Comparison of ENCODE assay signal across 1 cellular context in the genomic region with DNA sequence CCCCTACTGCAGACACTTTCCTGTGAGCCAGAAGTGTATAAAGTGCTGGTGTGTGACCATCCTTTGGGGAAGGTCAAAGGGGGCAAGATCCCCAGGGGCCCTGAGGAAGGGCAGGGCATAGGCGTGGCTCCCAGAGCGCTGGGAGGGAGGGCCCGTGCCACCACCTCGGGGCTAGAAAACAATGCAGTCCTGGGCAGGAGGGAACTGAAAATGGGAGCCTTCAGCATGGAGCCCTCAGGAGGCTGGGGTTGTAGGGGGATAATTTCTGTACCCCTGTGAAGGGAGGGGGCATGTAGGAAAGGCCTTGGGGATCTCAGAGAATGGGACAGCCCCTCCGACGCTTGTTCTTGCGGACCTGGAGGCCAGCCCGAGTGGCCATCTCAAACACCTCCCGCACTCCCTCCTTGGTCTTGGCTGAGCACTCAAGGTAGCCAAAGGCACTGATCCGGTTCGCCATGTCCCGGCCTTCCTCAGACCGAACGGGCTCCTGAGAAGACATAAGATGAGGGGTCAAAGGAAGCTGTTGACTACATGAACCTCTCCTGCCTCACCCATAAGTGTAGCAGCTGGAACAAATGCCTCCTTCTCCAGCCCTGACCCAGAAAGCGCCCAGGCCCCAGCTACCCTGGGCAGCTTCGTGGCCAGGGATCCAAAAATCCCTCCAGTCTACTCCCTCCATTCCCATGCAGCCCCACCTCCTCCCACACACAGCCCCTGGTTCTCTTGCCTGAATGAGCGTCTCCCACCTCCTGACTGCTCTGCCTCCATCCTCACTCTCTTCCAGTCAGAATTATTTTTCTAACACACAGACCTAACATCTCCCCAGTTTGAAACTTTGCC.
A peak's percentile ranks its signal among the peaks of the same experiment; 100 is the strongest.
TF ChIP-seq lines count a peak whose summit lies in the region.

No MANE protein-coding gene starts in this region.

TF ChIP-seq in K562, 482 proteins besides CTCF, POLR2A, EP300 and RAD21 (continued from another document and continues in another):
- TF ChIP-seq HOXB6 (CRISPR knock-in tag; IDR thresholded peaks at IDR 0.05; ENCODE audit: borderline replicate concordance) (0 out of 2 replicates have a peak, but pooled peaks have one; percentile 6), ZNF764 (CRISPR knock-in tag; IDR thresholded peaks at IDR 0.05; ENCODE audit: low read depth) (no peak), TFAM (CRISPR knock-in tag; conservative IDR thresholded peaks at IDR 0.05) (no peak), ZNF76 (CRISPR knock-in tag; IDR thresholded peaks at IDR 0.05; ENCODE audit: borderline replicate concordance) (no peak), PHTF2 (CRISPR knock-in tag; IDR thresholded peaks at IDR 0.05) (no peak), ZNF232 (CRISPR knock-in tag; IDR thresholded peaks at IDR 0.05) (no peak), SNRNP70 (optimal IDR thresholded peaks at IDR 0.05; ENCODE audit: low read depth, low read length) (no peak), PHB2 (IDR thresholded peaks at IDR 0.05; ENCODE audit: low read depth) (no peak), YY1 (IDR thresholded peaks at IDR 0.05; ENCODE audit: borderline replicate concordance in 1 of 3, control insufficient read depth in 1 of 3, extremely low read depth in 1 of 3, insufficient read depth in 3 of 3, insufficient read length in 1 of 3, insufficient replicate concordance in 2 of 3, low read depth in 1 of 3, low read length in 2 of 3) (no peak), RUNX1 (IDR thresholded peaks at IDR 0.05; ENCODE audit: low read depth) (no peak), ZFX (CRISPR knock-in tag; IDR thresholded peaks at IDR 0.05) (peak; percentile 9; the same call in 1 of the 2 replicates), POLR2H (tag; IDR thresholded peaks at IDR 0.05; ENCODE audit: low read depth) (0 out of 2 replicates have a peak, but pooled peaks have one; percentile 6), ZNF124 (CRISPR knock-in tag; IDR thresholded peaks at IDR 0.05) (no peak), ZSCAN32 (CRISPR knock-in tag; IDR thresholded peaks at IDR 0.05) (no peak), ZNF3 (CRISPR knock-in tag; IDR thresholded peaks at IDR 0.05) (no peak), C11orf30 (IDR thresholded peaks at IDR 0.05; ENCODE audit: low read depth) (no peak), HNRNPK (IDR thresholded peaks at IDR 0.05; ENCODE audit: low read depth, low read length, poor library complexity, severe bottlenecking) (no peak), SMAD3 (CRISPR knock-in tag; conservative IDR thresholded peaks at IDR 0.05) (no peak), RFX7 (CRISPR knock-in tag; IDR thresholded peaks at IDR 0.05) (no peak), RBM22 (IDR thresholded peaks at IDR 0.05; ENCODE audit: low read depth, low read length, poor library complexity, severe bottlenecking) (peak; percentile 67), PTBP1 (IDR thresholded peaks at IDR 0.05; ENCODE audit: low read depth, low read length) (no peak), ARHGAP35 (IDR thresholded peaks at IDR 0.05; ENCODE audit: partially characterized antibody) (peak; percentile 29), HNRNPLL (IDR thresholded peaks at IDR 0.05; ENCODE audit: low read depth, low read length, poor library complexity, severe bottlenecking) (no peak), ILF3 (IDR thresholded peaks at IDR 0.05; ENCODE audit: borderline replicate concordance) (no peak), ZBTB1 (CRISPR knock-in tag; IDR thresholded peaks at IDR 0.05; ENCODE audit: borderline replicate concordance, low read depth) (no peak), IFI16 (CRISPR knock-in tag; IDR thresholded peaks at IDR 0.05) (no peak), NONO (IDR thresholded peaks at IDR 0.05; ENCODE audit: low read depth in 2 of 2, low read length in 1 of 2) (no peak), NFRKB (IDR thresholded peaks at IDR 0.05; ENCODE audit: low read depth) (0 out of 2 replicates have a peak, but pooled peaks have one; percentile 14), ZNF561 (CRISPR knock-in tag; conservative IDR thresholded peaks at IDR 0.05) (0 out of 2 replicates have a peak, but pooled peaks have one; percentile 11), TAF15 (IDR thresholded peaks at IDR 0.05; ENCODE audit: low read depth, low read length) (no peak), SMARCC2 (IDR thresholded peaks at IDR 0.05; ENCODE audit: low read depth) (no peak), RBFOX2 (IDR thresholded peaks at IDR 0.05; ENCODE audit: low read depth, low read length) (peak; percentile 73), MAZ (CRISPR knock-in tag; conservative IDR thresholded peaks at IDR 0.05 in 1 of 2, IDR thresholded peaks at IDR 0.05 in 1 of 2) (no peak), ATF1 (CRISPR knock-in tag; IDR thresholded peaks at IDR 0.05) (no peak), ATF1 (tag; IDR thresholded peaks at IDR 0.05) (no peak), KDM5B (IDR thresholded peaks at IDR 0.05; ENCODE audit: insufficient replicate concordance, low read depth, low read length) (peak; percentile 29), FOXK2 (conservative IDR thresholded peaks at IDR 0.05 in 1 of 2, IDR thresholded peaks at IDR 0.05 in 1 of 2; ENCODE audit: low read depth in 2 of 2) (no peak), CBX5 (IDR thresholded peaks at IDR 0.05; ENCODE audit: borderline replicate concordance, low read depth) (no peak), LCOR (CRISPR knock-in tag; IDR thresholded peaks at IDR 0.05) (no peak), NR2F6 (CRISPR knock-in tag; IDR thresholded peaks at IDR 0.05) (no peak), NFYB (IDR thresholded peaks at IDR 0.05; ENCODE audit: extremely low read depth, insufficient read length) (no peak), ZNF79 (CRISPR knock-in tag; IDR thresholded peaks at IDR 0.05; ENCODE audit: low read depth) (no peak)
- TF ChIP-seq, protein P1, sequence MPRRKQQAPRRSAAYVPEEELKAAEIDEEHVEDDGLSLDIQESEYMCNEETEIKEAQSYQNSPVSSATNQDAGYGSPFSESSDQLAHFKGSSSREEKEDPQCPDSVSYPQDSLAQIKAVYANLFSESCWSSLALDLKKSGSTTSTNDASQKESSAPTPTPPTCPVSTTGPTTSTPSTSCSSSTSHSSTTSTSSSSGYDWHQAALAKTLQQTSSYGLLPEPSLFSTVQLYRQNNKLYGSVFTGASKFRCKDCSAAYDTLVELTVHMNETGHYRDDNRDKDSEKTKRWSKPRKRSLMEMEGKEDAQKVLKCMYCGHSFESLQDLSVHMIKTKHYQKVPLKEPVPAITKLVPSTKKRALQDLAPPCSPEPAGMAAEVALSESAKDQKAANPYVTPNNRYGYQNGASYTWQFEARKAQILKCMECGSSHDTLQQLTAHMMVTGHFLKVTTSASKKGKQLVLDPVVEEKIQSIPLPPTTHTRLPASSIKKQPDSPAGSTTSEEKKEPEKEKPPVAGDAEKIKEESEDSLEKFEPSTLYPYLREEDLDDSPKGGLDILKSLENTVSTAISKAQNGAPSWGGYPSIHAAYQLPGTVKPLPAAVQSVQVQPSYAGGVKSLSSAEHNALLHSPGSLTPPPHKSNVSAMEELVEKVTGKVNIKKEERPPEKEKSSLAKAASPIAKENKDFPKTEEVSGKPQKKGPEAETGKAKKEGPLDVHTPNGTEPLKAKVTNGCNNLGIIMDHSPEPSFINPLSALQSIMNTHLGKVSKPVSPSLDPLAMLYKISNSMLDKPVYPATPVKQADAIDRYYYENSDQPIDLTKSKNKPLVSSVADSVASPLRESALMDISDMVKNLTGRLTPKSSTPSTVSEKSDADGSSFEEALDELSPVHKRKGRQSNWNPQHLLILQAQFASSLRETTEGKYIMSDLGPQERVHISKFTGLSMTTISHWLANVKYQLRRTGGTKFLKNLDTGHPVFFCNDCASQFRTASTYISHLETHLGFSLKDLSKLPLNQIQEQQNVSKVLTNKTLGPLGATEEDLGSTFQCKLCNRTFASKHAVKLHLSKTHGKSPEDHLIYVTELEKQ (CRISPR knock-in tag; IDR thresholded peaks at IDR 0.05), result no peak
- TF ChIP-seq, protein P2, sequence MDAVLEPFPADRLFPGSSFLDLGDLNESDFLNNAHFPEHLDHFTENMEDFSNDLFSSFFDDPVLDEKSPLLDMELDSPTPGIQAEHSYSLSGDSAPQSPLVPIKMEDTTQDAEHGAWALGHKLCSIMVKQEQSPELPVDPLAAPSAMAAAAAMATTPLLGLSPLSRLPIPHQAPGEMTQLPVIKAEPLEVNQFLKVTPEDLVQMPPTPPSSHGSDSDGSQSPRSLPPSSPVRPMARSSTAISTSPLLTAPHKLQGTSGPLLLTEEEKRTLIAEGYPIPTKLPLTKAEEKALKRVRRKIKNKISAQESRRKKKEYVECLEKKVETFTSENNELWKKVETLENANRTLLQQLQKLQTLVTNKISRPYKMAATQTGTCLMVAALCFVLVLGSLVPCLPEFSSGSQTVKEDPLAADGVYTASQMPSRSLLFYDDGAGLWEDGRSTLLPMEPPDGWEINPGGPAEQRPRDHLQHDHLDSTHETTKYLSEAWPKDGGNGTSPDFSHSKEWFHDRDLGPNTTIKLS (IDR thresholded peaks at IDR 0.05; ENCODE audit: borderline replicate concordance, low read depth), result no peak
- TF ChIP-seq, protein P3, sequence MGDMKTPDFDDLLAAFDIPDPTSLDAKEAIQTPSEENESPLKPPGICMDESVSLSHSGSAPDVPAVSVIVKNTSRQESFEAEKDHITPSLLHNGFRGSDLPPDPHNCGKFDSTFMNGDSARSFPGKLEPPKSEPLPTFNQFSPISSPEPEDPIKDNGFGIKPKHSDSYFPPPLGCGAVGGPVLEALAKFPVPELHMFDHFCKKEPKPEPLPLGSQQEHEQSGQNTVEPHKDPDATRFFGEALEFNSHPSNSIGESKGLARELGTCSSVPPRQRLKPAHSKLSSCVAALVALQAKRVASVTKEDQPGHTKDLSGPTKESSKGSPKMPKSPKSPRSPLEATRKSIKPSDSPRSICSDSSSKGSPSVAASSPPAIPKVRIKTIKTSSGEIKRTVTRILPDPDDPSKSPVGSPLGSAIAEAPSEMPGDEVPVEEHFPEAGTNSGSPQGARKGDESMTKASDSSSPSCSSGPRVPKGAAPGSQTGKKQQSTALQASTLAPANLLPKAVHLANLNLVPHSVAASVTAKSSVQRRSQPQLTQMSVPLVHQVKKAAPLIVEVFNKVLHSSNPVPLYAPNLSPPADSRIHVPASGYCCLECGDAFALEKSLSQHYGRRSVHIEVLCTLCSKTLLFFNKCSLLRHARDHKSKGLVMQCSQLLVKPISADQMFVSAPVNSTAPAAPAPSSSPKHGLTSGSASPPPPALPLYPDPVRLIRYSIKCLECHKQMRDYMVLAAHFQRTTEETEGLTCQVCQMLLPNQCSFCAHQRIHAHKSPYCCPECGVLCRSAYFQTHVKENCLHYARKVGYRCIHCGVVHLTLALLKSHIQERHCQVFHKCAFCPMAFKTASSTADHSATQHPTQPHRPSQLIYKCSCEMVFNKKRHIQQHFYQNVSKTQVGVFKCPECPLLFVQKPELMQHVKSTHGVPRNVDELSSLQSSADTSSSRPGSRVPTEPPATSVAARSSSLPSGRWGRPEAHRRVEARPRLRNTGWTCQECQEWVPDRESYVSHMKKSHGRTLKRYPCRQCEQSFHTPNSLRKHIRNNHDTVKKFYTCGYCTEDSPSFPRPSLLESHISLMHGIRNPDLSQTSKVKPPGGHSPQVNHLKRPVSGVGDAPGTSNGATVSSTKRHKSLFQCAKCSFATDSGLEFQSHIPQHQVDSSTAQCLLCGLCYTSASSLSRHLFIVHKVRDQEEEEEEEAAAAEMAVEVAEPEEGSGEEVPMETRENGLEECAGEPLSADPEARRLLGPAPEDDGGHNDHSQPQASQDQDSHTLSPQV (IDR thresholded peaks at IDR 0.05), result peak; percentile 37; the same call in 1 of the 2 replicates
- TF ChIP-seq, protein P4, sequence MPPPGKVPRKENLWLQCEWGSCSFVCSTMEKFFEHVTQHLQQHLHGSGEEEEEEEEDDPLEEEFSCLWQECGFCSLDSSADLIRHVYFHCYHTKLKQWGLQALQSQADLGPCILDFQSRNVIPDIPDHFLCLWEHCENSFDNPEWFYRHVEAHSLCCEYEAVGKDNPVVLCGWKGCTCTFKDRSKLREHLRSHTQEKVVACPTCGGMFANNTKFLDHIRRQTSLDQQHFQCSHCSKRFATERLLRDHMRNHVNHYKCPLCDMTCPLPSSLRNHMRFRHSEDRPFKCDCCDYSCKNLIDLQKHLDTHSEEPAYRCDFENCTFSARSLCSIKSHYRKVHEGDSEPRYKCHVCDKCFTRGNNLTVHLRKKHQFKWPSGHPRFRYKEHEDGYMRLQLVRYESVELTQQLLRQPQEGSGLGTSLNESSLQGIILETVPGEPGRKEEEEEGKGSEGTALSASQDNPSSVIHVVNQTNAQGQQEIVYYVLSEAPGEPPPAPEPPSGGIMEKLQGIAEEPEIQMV (tag; conservative IDR thresholded peaks at IDR 0.05; ENCODE audit: low read depth), result no peak
- TF ChIP-seq, protein P5, sequence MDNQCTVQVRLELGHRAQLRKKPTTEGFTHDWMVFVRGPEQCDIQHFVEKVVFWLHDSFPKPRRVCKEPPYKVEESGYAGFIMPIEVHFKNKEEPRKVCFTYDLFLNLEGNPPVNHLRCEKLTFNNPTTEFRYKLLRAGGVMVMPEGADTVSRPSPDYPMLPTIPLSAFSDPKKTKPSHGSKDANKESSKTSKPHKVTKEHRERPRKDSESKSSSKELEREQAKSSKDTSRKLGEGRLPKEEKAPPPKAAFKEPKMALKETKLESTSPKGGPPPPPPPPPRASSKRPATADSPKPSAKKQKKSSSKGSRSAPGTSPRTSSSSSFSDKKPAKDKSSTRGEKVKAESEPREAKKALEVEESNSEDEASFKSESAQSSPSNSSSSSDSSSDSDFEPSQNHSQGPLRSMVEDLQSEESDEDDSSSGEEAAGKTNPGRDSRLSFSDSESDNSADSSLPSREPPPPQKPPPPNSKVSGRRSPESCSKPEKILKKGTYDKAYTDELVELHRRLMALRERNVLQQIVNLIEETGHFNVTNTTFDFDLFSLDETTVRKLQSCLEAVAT (IDR thresholded peaks at IDR 0.05), result no peak; a peak in 1 of 4 replicates
- TF ChIP-seq, protein P6, sequence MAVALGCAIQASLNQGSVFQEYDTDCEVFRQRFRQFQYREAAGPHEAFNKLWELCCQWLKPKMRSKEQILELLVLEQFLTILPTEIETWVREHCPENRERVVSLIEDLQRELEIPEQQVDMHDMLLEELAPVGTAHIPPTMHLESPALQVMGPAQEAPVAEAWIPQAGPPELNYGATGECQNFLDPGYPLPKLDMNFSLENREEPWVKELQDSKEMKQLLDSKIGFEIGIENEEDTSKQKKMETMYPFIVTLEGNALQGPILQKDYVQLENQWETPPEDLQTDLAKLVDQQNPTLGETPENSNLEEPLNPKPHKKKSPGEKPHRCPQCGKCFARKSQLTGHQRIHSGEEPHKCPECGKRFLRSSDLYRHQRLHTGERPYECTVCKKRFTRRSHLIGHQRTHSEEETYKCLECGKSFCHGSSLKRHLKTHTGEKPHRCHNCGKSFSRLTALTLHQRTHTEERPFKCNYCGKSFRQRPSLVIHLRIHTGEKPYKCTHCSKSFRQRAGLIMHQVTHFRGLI (CRISPR knock-in tag; IDR thresholded peaks at IDR 0.05), result no peak
- TF ChIP-seq, protein P7, sequence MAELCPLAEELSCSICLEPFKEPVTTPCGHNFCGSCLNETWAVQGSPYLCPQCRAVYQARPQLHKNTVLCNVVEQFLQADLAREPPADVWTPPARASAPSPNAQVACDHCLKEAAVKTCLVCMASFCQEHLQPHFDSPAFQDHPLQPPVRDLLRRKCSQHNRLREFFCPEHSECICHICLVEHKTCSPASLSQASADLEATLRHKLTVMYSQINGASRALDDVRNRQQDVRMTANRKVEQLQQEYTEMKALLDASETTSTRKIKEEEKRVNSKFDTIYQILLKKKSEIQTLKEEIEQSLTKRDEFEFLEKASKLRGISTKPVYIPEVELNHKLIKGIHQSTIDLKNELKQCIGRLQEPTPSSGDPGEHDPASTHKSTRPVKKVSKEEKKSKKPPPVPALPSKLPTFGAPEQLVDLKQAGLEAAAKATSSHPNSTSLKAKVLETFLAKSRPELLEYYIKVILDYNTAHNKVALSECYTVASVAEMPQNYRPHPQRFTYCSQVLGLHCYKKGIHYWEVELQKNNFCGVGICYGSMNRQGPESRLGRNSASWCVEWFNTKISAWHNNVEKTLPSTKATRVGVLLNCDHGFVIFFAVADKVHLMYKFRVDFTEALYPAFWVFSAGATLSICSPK (IDR thresholded peaks at IDR 0.05; ENCODE audit: borderline replicate concordance), result no peak
